9 cellular contexts compared by ENCODE assay signal in the genomic region with DNA sequence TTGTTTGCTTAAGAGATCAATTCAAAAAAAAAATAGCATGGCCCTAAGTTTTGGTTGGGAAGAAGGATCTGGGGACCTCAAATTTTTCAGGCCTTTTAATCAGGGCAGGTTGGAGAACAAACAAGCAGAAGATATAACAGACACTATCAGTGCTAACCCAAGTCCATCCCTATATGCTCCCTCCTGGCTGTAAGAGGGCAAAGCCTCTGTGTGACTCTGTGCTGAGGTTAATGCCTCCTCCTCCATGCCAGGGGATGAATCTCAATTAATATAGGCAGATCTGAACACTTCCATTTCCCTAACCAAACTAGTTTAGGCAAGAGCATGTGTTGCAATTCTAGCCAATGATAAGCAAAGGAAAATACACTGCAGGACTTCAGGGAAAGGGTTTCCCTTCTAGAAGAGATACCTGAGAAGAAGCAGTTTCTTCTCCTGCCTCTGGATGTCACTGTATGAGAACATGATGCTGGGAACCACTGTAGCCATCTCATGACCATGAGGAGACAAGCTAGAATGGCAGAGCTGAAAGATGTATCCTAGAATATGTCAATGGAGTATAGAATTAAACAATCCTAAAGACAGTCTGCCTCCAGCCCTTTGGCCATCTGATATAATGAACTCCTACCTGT.
DNase-seq lines count a peak whose midpoint lies in the region; ATAC-seq, FAIRE-seq and TF ChIP-seq lines count a peak whose summit lies in the region.
"Had no signal": no experiment of that assay in that cellular context is flagged by ENCODE, and none has a peak within 500 bp of the region (broad histone marks: within the 10 kb centered on the region; RNA-seq: fewer than 3 reads in every experiment).

No MANE protein-coding gene starts in this region.

- H3K27ac Mint-ChIP-seq in naive B cell = no peak overlapping the region

- no peaks in the 10 kb centered on the region for H3K79me2 ChIP-seq in mammary epithelial cell (ENCODE audit: insufficient read depth, low read length)

- no peaks in the 10 kb centered on the region for H3K27me3 ChIP-seq in mammary epithelial cell (ENCODE audit: insufficient read depth, low read length)

- H3K9me3 ChIP-seq in mammary epithelial cell (replicated peaks; ENCODE audit: insufficient read depth, low read length) = no peaks in the 10 kb centered on the region
- H3K9me3 ChIP-seq: HAP-1 had no signal

- H3K4me2 ChIP-seq in mammary epithelial cell (ENCODE audit: insufficient read depth, low read depth, low read length) = no peak overlapping the region

- H3K36me3 ChIP-seq in mammary epithelial cell (ENCODE audit: insufficient read depth, low read length) = no peaks in the 10 kb centered on the region
- H3K36me3 ChIP-seq: HAP-1 had no signal

- peak; percentile 16 for TF ChIP-seq CTCF in AG04449 (IDR thresholded peaks at IDR 0.05; ENCODE audit: insufficient read depth, low read length, missing control alignments)
- TF ChIP-seq CTCF in GM13976 (IDR thresholded peaks at IDR 0.05; ENCODE audit: borderline replicate concordance, control extremely low read depth, extremely low read depth, insufficient read depth, missing control alignments) = peak; percentile 26
- peak; percentile 59 to 75 for TF ChIP-seq CTCF in mammary epithelial cell (conservative IDR thresholded peaks at IDR 0.05 in 1 of 2, IDR thresholded peaks at IDR 0.05 in 1 of 2; ENCODE audit: extremely low read depth in 1 of 2, insufficient read depth in 1 of 2, low read depth in 1 of 2, low read length in 2 of 2)

- peaks cover 48 to 54% (median 49%) of the 10 kb centered on the region in 3 donors for H3K27me3 Mint-ChIP-seq in naive B cell

- H3K9me3 Mint-ChIP-seq in naive B cell = peaks cover 0 to 7% (median 3%) of the 10 kb centered on the region in 7 donors

- dilution Hi-C loops in mammary epithelial cell (cut with HindIII; ENCODE audit: low sequenced_read_pairs) = no loop called here

- in situ Hi-C loops in GM13976 (cut with MboI; ENCODE audit: low sequenced_read_pairs, unreplicated experiment) = no loop called here
- in situ Hi-C loops in mammary epithelial cell (cut with MboI; ENCODE audit: low sequenced_read_pairs in 2 of 2) = no loop called here

- BruUV-seq in mammary epithelial cell (replicated peaks; lab: Mats Ljungman, UMichigan) = no TSS peak

- H3K4me3 Mint-ChIP-seq in naive B cell = no peak overlapping the region

- no peaks in the 10 kb centered on the region for H3K36me3 Mint-ChIP-seq in naive B cell

- CTCF ChIA-PET in AG04449 (lab: Yijun Ruan, JAX) = interaction anchor here (0.7 to 1.5 kb wide), 2 partner anchors 9 to 45 kb away, joined by 3 to 9 read pairs; no protein-coding TSS in a partner anchor
- CTCF ChIA-PET in mammary epithelial cell (lab: Charles Lee; ENCODE audit: low non-redundant PET) = interaction anchor here (0.5 to 1.0 kb wide), 8 partner anchors 45 to 1306 kb away, joined by 3 to 10 read pairs (median 4); no protein-coding TSS in a partner anchor

- peak in 1 of 2 donors; percentile 48 for ATAC-seq in naive B cell (ENCODE audit: low read depth in 2 of 2)
- no peak for ATAC-seq in GM21423 (IDR thresholded peaks at IDR 0.05; ENCODE audit: unreplicated experiment)
- ATAC-seq in GM19324 (IDR thresholded peaks at IDR 0.05; ENCODE audit: low FRiP score, unreplicated experiment) = no peak

- FAIRE-seq in RCC 7860 (lab: Jason Lieb, UNC) = no peak

- H3K4me1 Mint-ChIP-seq in naive B cell = no peaks in the 10 kb centered on the region

- no peak overlapping the region for H3K27ac ChIP-seq in mammary epithelial cell (ENCODE audit: insufficient read depth, low read depth, low read length)

- no peaks in the 10 kb centered on the region for H4K20me1 ChIP-seq in mammary epithelial cell (ENCODE audit: insufficient read depth, low read length)

- no peak overlapping the region for H3K9ac ChIP-seq in mammary epithelial cell (ENCODE audit: insufficient read depth, low read length)

- H3K4me3 ChIP-seq in AG04449 (ENCODE audit: low read depth, low read length) (no peak overlapping the region), mammary epithelial cell (replicated peaks in 1 of 3; ENCODE audit: insufficient read depth in 1 of 3, low read depth in 2 of 3, low read length in 3 of 3) (no peak overlapping the region)
- H3K4me3 ChIP-seq: HAP-1 had no signal

- no peak overlapping the region for H2AFZ ChIP-seq in mammary epithelial cell (ENCODE audit: low read depth, low read length)

- DNase-seq in AG04449 (ENCODE audit: low read depth, low spot score) = no peak
- peak; percentile 47 for DNase-seq in GM13976 (ENCODE audit: low spot score)
- peak; percentile 48 for DNase-seq in HT-29 (ENCODE audit: low spot score)
- peak; percentile 52 for DNase-seq in mammary epithelial cell
- peak; percentile 13 for DNase-seq in naive B cell
- DNase-seq in RCC 7860 (ENCODE audit: low spot score) = no peak

- no peaks in the 10 kb centered on the region for H3K4me1 ChIP-seq in mammary epithelial cell (ENCODE audit: insufficient read depth, low read length)
- H3K4me1 ChIP-seq: HAP-1 had no signal

- intact Hi-C loops in mammary epithelial cell (cut with micrococcal nuclease) = loop anchor here (1.0 to 2.0 kb wide), 4 partner anchors 46 to 306 kb away; partner anchors contain the start of gene CHD9

- POLR2A ChIA-PET in AG04449 (lab: Yijun Ruan, JAX) = no interaction called here

Comparison
In these comparisons a context has a peak if more than half of its experiments do, and no peak if none do; other contexts are left out.
1. DNase-seq: peak in GM13976 (single experiment), HT-29 (single experiment), mammary epithelial cell (single experiment) and naive B cell (single experiment); none in AG04449 (single experiment) and RCC 7860 (single experiment).
2. CTCF ChIP-seq: peak in every context shown above with its lines; median percentile 67 in mammary epithelial cell; 26 in GM13976; 16 in AG04449.